1 cellular context compared by ENCODE assay signal in genomic region chr20:34525709-34526416, GRCh38.
TF ChIP-seq lines count a peak whose summit lies in the region.

No MANE protein-coding gene starts in this region.

TF ChIP-seq in HCT116, 20 proteins besides CTCF, POLR2A, EP300 and RAD21 (continued from another document):
- TF ChIP-seq YY1 (IDR thresholded peaks at IDR 0.05; ENCODE audit: extremely low read depth, insufficient replicate concordance, low read depth, low read length), result peak; percentile 31
